ENCODE assay signal across 19 cellular contexts in the genomic region with DNA sequence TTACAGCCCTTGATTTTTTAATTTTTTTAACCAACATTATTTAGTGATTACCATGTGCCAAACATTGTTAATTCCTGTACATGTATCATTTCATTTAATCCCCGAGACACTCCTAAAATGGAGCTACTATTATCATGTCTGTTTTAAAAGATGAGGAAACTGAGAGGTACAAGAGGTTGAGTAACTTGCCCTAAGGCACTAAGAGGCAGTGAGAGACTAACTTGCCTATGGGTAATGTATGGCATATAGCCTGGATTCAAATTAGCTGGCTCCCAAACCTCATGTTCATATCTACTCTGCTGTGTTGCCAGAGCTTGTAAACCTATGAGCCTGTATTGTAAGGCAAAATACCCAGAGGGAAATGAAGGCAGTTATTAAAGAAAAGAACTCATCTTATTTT.
DNase-seq lines count a peak whose midpoint lies in the region; ATAC-seq, FAIRE-seq and TF ChIP-seq lines count a peak whose summit lies in the region.
"Had no signal": no experiment of that assay in that cellular context is flagged by ENCODE, and none has a peak within 500 bp of the region (broad histone marks: within the 10 kb centered on the region; RNA-seq: fewer than 3 reads in every experiment).

No MANE protein-coding gene starts in this region.

- no peak for ATAC-seq in T-helper 17 cell
- peak; percentile 59 for ATAC-seq in foreskin keratinocyte
- ATAC-seq: CD8-positive, alpha-beta T cell; HCT116 had no signal

- CTCF ChIA-PET in activated naive CD4-positive, alpha-beta T cell treated with anti-CD3 and anti-CD28 coated beads for 36 hours (lab: Charles Lee): no interaction called here

- H3K4me1 ChIP-seq in foreskin keratinocyte: no peaks in the 10 kb centered on the region
- H3K4me1 ChIP-seq: BLaER1, Caco-2 had no signal

- no peak for FAIRE-seq in H54 (lab: Jason Lieb, UNC)
- FAIRE-seq: GM12892, H1 had no signal

- H3K27ac ChIP-seq in foreskin keratinocyte: no peak overlapping the region
- H3K27ac ChIP-seq: BLaER1, C4-2B, GM23248 had no signal

- H3K27ac Mint-ChIP-seq in T-helper 17 cell: peak overlapping the region; percentile 47
- no peak overlapping the region for H3K27ac Mint-ChIP-seq in activated naive CD4-positive, alpha-beta T cell treated with anti-CD3 and anti-CD28 coated beads for 36 hours
- H3K27ac Mint-ChIP-seq: B cell; CD8-positive, alpha-beta T cell; H9 had no signal

- DNase-seq in NCI-H226 (peak; percentile 7), T-helper 17 cell (no peak), epithelial cell of esophagus (ENCODE audit: low read depth) (peak; percentile 44), foreskin keratinocyte (peak in 1 of 2 donors; percentile 31), H54 (ENCODE audit: insufficient read length, low spot score) (no peak)
- DNase-seq in activated naive CD4-positive, alpha-beta T cell treated with anti-CD3 and anti-CD28 coated beads for 36 hours: no peak
- DNase-seq: Caco-2; CD4-positive, CD25-positive, alpha-beta regulatory T cell; CD8-positive, alpha-beta T cell; DMS153; DND-41; GM23248; H9 had no signal

- no peak overlapping the region for H3K4me3 ChIP-seq in epithelial cell of esophagus (ENCODE audit: low read length)
- H3K4me3 ChIP-seq: BLaER1, GM23248 had no signal

- no peaks in the 10 kb centered on the region for H3K27me3 Mint-ChIP-seq in T-helper 17 cell
- no peaks in the 10 kb centered on the region for H3K27me3 Mint-ChIP-seq in activated naive CD4-positive, alpha-beta T cell treated with anti-CD3 and anti-CD28 coated beads for 36 hours (ENCODE audit: low read depth)
- H3K27me3 Mint-ChIP-seq: B cell; CD4-positive, CD25-positive, alpha-beta regulatory T cell had no signal

- peaks cover 4% of the 10 kb centered on the region for H3K36me3 Mint-ChIP-seq in T-helper 17 cell (ENCODE audit: low read depth)
- H3K36me3 Mint-ChIP-seq in activated naive CD4-positive, alpha-beta T cell treated with anti-CD3 and anti-CD28 coated beads for 36 hours (ENCODE audit: low read depth): peaks cover 25% of the 10 kb centered on the region

- no peaks in the 10 kb centered on the region for H3K9me3 Mint-ChIP-seq in activated naive CD4-positive, alpha-beta T cell treated with anti-CD3 and anti-CD28 coated beads for 36 hours
- H3K9me3 Mint-ChIP-seq: CD4-positive, CD25-positive, alpha-beta regulatory T cell; CD8-positive, alpha-beta T cell; H9 had no signal

- no peak overlapping the region for H3K4me3 Mint-ChIP-seq in T-helper 17 cell
- no peak overlapping the region for H3K4me3 Mint-ChIP-seq in activated naive CD4-positive, alpha-beta T cell treated with anti-CD3 and anti-CD28 coated beads for 36 hours
- H3K4me3 Mint-ChIP-seq: B cell; CD4-positive, CD25-positive, alpha-beta regulatory T cell; CD8-positive, alpha-beta T cell; H9 had no signal

- no peaks in the 10 kb centered on the region for H3K27me3 ChIP-seq in foreskin keratinocyte
- H3K27me3 ChIP-seq: BLaER1 had no signal

- H3K4me1 Mint-ChIP-seq in T-helper 17 cell: peaks cover 4% of the 10 kb centered on the region
- H3K4me1 Mint-ChIP-seq in activated naive CD4-positive, alpha-beta T cell treated with anti-CD3 and anti-CD28 coated beads for 36 hours (ENCODE audit: low read depth): no peaks in the 10 kb centered on the region
- H3K4me1 Mint-ChIP-seq: B cell had no signal

- TF ChIP-seq POLR2A in H54 (IDR thresholded peaks at IDR 0.05; ENCODE audit: low read depth, low read length): no peak

- TF ChIP-seq CTCF in epithelial cell of esophagus (IDR thresholded peaks at IDR 0.05; ENCODE audit: insufficient read depth, low read depth, low read length, missing control alignments) (no peak), foreskin keratinocyte (conservative IDR thresholded peaks at IDR 0.05) (no peak)

- intact Hi-C loops in activated naive CD4-positive, alpha-beta T cell treated with anti-CD3 and anti-CD28 coated beads for 36 hours (cut with micrococcal nuclease): no loop called here

- H3K9me3 ChIP-seq in T-helper 17 cell (ENCODE audit: control insufficient read depth, low read length, poor library complexity, severe bottlenecking): no peaks in the 10 kb centered on the region
- H3K9me3 ChIP-seq: BLaER1, Caco-2 had no signal

Comparison
In these comparisons a context has a peak if more than half of its experiments do, and no peak if none do; other contexts are left out.
1. DNase-seq: peak in NCI-H226 (single experiment) and epithelial cell of esophagus (single experiment); none in T-helper 17 cell (0 of 3), H54 (single experiment) and activated naive CD4-positive, alpha-beta T cell treated with anti-CD3 and anti-CD28 coated beads for 36 hours (single experiment).